Comparison of ENCODE assay signal across 1 cellular context in the genomic region with DNA sequence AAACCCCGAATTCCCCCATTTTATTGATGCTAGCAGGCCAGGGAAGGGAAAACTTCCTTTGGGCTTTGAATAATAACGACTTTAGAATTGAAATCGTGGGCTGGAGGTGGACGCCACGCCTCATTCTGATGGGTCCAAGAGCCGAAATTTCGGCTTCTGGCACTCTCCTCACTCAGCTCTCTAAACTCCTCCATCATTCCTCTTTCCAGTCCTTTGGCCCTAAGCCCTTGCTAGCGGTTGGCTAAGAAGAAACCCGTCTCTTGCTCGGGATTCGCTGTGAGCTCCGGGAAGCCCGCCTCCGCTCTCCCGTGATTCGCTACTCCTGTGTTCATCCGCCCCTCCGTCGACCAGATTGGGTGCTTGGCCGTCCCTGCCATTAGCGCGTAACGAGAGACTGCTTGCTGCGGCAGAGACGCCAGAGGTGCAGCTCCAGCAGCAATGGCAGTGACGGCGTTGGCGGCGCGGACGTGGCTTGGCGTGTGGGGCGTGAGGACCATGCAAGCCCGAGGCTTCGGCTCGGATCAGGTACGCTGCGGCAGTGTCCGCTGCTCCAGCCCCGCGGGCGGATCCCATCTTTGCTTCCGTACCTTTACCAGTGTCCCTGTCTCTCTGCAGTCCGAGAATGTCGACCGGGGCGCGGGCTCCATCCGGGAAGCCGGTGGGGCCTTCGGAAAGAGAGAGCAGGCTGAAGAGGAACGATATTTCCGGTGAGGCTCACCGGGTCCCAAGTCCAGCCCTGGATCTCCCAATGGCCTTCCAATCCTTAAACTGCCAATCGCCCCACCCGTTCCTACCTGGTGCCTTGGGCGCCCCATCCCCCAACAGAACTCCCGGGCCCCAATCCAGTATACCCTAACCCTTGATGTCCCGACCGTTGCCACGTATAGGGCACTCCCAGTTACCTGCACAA.
A peak's percentile ranks its signal among the peaks of the same experiment; 100 is the strongest.
TF ChIP-seq lines count a peak whose summit lies in the region.

A gene (plus strand): TSS at position 379 of the 910 bp plus-strand sequence. CDS start 60 bp downstream, at position 439.

TF ChIP-seq in K562, 482 proteins besides CTCF, POLR2A, EP300 and RAD21 (continued from another document and continues in another):
- no peak for TF ChIP-seq PRPF4 (IDR thresholded peaks at IDR 0.05; ENCODE audit: insufficient read depth, low read depth, low read length, poor library complexity, severe bottlenecking)
- no peak for TF ChIP-seq ARID1B (IDR thresholded peaks at IDR 0.05)
- TF ChIP-seq NR3C1 (CRISPR knock-in tag; IDR thresholded peaks at IDR 0.05), result no peak
- TF ChIP-seq TEAD4 (IDR thresholded peaks at IDR 0.05; ENCODE audit: low read length), result no peak
- no peak for TF ChIP-seq TEAD4 (CRISPR knock-in tag; IDR thresholded peaks at IDR 0.05; ENCODE audit: borderline replicate concordance)
- 0 out of 2 replicates have a peak, but pooled peaks have one; percentile 8 for TF ChIP-seq NFATC3 (IDR thresholded peaks at IDR 0.05)
- TF ChIP-seq HNRNPUL1 (IDR thresholded peaks at IDR 0.05; ENCODE audit: low read length), result no peak
- TF ChIP-seq, protein P1, sequence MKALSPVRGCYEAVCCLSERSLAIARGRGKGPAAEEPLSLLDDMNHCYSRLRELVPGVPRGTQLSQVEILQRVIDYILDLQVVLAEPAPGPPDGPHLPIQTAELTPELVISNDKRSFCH (CRISPR knock-in tag; IDR thresholded peaks at IDR 0.05), result no peak
- TF ChIP-seq, protein P1 (tag; IDR thresholded peaks at IDR 0.05), result no peak
- no peak for TF ChIP-seq HDGF (IDR thresholded peaks at IDR 0.05)
- TF ChIP-seq DIDO1 (tag; IDR thresholded peaks at IDR 0.05; ENCODE audit: low read depth), result 0 out of 2 replicates have a peak, but pooled peaks have one; percentile 31
- TF ChIP-seq, protein P2, sequence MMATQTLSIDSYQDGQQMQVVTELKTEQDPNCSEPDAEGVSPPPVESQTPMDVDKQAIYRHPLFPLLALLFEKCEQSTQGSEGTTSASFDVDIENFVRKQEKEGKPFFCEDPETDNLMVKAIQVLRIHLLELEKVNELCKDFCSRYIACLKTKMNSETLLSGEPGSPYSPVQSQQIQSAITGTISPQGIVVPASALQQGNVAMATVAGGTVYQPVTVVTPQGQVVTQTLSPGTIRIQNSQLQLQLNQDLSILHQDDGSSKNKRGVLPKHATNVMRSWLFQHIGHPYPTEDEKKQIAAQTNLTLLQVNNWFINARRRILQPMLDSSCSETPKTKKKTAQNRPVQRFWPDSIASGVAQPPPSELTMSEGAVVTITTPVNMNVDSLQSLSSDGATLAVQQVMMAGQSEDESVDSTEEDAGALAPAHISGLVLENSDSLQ (IDR thresholded peaks at IDR 0.05), result peak; percentile 95
- TF ChIP-seq ZC3H4 (CRISPR knock-in tag; IDR thresholded peaks at IDR 0.05; ENCODE audit: borderline replicate concordance), result no peak
- TF ChIP-seq, protein P3, sequence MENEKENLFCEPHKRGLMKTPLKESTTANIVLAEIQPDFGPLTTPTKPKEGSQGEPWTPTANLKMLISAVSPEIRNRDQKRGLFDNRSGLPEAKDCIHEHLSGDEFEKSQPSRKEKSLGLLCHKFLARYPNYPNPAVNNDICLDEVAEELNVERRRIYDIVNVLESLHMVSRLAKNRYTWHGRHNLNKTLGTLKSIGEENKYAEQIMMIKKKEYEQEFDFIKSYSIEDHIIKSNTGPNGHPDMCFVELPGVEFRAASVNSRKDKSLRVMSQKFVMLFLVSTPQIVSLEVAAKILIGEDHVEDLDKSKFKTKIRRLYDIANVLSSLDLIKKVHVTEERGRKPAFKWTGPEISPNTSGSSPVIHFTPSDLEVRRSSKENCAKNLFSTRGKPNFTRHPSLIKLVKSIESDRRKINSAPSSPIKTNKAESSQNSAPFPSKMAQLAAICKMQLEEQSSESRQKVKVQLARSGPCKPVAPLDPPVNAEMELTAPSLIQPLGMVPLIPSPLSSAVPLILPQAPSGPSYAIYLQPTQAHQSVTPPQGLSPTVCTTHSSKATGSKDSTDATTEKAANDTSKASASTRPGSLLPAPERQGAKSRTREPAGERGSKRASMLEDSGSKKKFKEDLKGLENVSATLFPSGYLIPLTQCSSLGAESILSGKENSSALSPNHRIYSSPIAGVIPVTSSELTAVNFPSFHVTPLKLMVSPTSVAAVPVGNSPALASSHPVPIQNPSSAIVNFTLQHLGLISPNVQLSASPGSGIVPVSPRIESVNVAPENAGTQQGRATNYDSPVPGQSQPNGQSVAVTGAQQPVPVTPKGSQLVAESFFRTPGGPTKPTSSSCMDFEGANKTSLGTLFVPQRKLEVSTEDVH (IDR thresholded peaks at IDR 0.05; ENCODE audit: low read depth, partially characterized antibody), result no peak
- TF ChIP-seq ERF (CRISPR knock-in tag; IDR thresholded peaks at IDR 0.05), result no peak
- TF ChIP-seq, protein P4, sequence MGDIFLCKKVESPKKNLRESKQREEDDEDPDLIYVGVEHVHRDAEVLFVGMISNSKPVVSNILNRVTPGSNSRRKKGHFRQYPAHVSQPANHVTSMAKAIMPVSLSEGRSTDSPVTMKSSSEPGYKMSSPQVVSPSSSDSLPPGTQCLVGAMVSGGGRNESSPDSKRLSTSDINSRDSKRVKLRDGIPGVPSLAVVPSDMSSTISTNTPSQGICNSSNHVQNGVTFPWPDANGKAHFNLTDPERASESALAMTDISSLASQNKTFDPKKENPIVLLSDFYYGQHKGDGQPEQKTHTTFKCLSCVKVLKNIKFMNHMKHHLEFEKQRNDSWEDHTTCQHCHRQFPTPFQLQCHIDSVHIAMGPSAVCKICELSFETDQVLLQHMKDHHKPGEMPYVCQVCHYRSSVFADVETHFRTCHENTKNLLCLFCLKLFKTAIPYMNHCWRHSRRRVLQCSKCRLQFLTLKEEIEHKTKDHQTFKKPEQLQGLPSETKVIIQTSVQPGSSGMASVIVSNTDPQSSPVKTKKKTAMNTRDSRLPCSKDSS (IDR thresholded peaks at IDR 0.05; ENCODE audit: low read depth, partially characterized antibody), result no peak
- TF ChIP-seq RBM14 (IDR thresholded peaks at IDR 0.05; ENCODE audit: borderline replicate concordance, insufficient read depth, low read depth, low read length), result no peak
- TF ChIP-seq ZEB2 (IDR thresholded peaks at IDR 0.05), result peak; percentile 30; the same call in 1 of the 2 replicates
- no peak for TF ChIP-seq YBX1 (IDR thresholded peaks at IDR 0.05)
- TF ChIP-seq RBBP5 (IDR thresholded peaks at IDR 0.05; ENCODE audit: borderline replicate concordance, insufficient read depth, low read length, poor library complexity, severe bottlenecking), result peak; percentile 93
- TF ChIP-seq FOXJ2 (tag; IDR thresholded peaks at IDR 0.05), result no peak
- TF ChIP-seq SMARCB1 (IDR thresholded peaks at IDR 0.05; ENCODE audit: insufficient read length, low read depth), result peak; percentile 49
- no peak for TF ChIP-seq NUFIP1 (IDR thresholded peaks at IDR 0.05; ENCODE audit: partially characterized antibody)
- no peak for TF ChIP-seq ZBTB17 (CRISPR knock-in tag; IDR thresholded peaks at IDR 0.05)
- TF ChIP-seq CBX5 (IDR thresholded peaks at IDR 0.05; ENCODE audit: borderline replicate concordance, low read depth), result 0 out of 2 replicates have a peak, but pooled peaks have one; percentile 31
- TF ChIP-seq SRSF1 (IDR thresholded peaks at IDR 0.05; ENCODE audit: low read depth, low read length), result no peak
- no peak for TF ChIP-seq SLC30A9 (CRISPR knock-in tag; IDR thresholded peaks at IDR 0.05)
- no peak for TF ChIP-seq MTF1 (CRISPR knock-in tag; IDR thresholded peaks at IDR 0.05; ENCODE audit: borderline replicate concordance)
- TF ChIP-seq, protein P5, sequence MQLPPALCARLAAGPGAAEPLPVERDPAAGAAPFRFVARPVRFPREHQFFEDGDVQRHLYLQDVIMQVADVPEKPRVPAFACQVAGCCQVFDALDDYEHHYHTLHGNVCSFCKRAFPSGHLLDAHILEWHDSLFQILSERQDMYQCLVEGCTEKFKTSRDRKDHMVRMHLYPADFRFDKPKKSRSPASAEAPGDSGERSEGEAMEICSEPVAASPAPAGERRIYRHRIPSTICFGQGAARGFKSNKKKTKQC (CRISPR knock-in tag; IDR thresholded peaks at IDR 0.05), result 0 out of 2 replicates have a peak, but pooled peaks have one; percentile 43
- peak; percentile 96 for TF ChIP-seq CBX1 (IDR thresholded peaks at IDR 0.05; ENCODE audit: low read depth)
- TF ChIP-seq, protein P6, sequence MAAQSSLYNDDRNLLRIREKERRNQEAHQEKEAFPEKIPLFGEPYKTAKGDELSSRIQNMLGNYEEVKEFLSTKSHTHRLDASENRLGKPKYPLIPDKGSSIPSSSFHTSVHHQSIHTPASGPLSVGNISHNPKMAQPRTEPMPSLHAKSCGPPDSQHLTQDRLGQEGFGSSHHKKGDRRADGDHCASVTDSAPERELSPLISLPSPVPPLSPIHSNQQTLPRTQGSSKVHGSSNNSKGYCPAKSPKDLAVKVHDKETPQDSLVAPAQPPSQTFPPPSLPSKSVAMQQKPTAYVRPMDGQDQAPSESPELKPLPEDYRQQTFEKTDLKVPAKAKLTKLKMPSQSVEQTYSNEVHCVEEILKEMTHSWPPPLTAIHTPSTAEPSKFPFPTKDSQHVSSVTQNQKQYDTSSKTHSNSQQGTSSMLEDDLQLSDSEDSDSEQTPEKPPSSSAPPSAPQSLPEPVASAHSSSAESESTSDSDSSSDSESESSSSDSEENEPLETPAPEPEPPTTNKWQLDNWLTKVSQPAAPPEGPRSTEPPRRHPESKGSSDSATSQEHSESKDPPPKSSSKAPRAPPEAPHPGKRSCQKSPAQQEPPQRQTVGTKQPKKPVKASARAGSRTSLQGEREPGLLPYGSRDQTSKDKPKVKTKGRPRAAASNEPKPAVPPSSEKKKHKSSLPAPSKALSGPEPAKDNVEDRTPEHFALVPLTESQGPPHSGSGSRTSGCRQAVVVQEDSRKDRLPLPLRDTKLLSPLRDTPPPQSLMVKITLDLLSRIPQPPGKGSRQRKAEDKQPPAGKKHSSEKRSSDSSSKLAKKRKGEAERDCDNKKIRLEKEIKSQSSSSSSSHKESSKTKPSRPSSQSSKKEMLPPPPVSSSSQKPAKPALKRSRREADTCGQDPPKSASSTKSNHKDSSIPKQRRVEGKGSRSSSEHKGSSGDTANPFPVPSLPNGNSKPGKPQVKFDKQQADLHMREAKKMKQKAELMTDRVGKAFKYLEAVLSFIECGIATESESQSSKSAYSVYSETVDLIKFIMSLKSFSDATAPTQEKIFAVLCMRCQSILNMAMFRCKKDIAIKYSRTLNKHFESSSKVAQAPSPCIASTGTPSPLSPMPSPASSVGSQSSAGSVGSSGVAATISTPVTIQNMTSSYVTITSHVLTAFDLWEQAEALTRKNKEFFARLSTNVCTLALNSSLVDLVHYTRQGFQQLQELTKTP (IDR thresholded peaks at IDR 0.05; ENCODE audit: low read depth in 1 of 2, partially characterized antibody in 2 of 2), result peak; percentile 15 to 79
- no peak; the same call in 1 of the 2 replicates for TF ChIP-seq ZKSCAN1 (IDR thresholded peaks at IDR 0.05; ENCODE audit: low read depth, low read length)
- TF ChIP-seq SREBF2 (CRISPR knock-in tag; IDR thresholded peaks at IDR 0.05), result no peak
- no peak for TF ChIP-seq ZKSCAN8 (CRISPR knock-in tag; IDR thresholded peaks at IDR 0.05)
- TF ChIP-seq ZNF197 (CRISPR knock-in tag; IDR thresholded peaks at IDR 0.05; ENCODE audit: low read depth), result no peak
- no peak for TF ChIP-seq ZNF224 (CRISPR knock-in tag; IDR thresholded peaks at IDR 0.05)
- 0 out of 2 replicates have a peak, but pooled peaks have one; percentile 52 for TF ChIP-seq ZSCAN29 (IDR thresholded peaks at IDR 0.05)
- no peak for TF ChIP-seq XRCC4 (IDR thresholded peaks at IDR 0.05; ENCODE audit: extremely low read depth, insufficient read depth, insufficient read length)
- no peak for TF ChIP-seq ZNF354B (CRISPR knock-in tag; IDR thresholded peaks at IDR 0.05)
- no peak for TF ChIP-seq TAF15 (IDR thresholded peaks at IDR 0.05; ENCODE audit: low read depth, low read length)
- no peak for TF ChIP-seq PYGO2 (tag; IDR thresholded peaks at IDR 0.05)
- peak; percentile 77 for TF ChIP-seq CXXC5 (CRISPR knock-in tag; IDR thresholded peaks at IDR 0.05)
- TF ChIP-seq CHD1 (IDR thresholded peaks at IDR 0.05; ENCODE audit: low read length), result peak; percentile 81
